In genomic region chr22:37749223-37749622, GRCh38 we compare ENCODE assay signal across 1 cellular context.
TF ChIP-seq lines count a peak whose summit lies in the region.

No MANE protein-coding gene starts in this region.

TF ChIP-seq in IMR-90, 13 proteins besides CTCF, POLR2A, EP300 and RAD21 (continued from another document):
- TF ChIP-seq MAFK (IDR thresholded peaks at IDR 0.05; ENCODE audit: low read depth, low read length) = no peak
